In genomic region chr19:38004505-38005223, GRCh38 we compare ENCODE assay signal across 9 cellular contexts.
DNase-seq lines count a peak whose midpoint lies in the region; ATAC-seq and TF ChIP-seq lines count a peak whose summit lies in the region.
"Had no signal": no experiment of that assay in that cellular context is flagged by ENCODE, and none has a peak within 500 bp of the region (broad histone marks: within the 10 kb centered on the region; RNA-seq: fewer than 3 reads in every experiment).

No MANE protein-coding gene starts in this region.

- H3K27ac ChIP-seq in angular gyrus (ENCODE audit: low read depth, low read length) = peak overlapping the region; percentile 86

- ATAC-seq in HG03039 (IDR thresholded peaks at IDR 0.05; ENCODE audit: unreplicated experiment) (peak; percentile 80), left ventricle myocardium superior (peak; percentile 97)
- ATAC-seq: T-cell had no signal

- TF ChIP-seq POLR2A in GM18526 (IDR thresholded peaks at IDR 0.05; ENCODE audit: extremely low read depth, insufficient read length) = peak; percentile 80

- DNase-seq in AG20443 (ENCODE audit: low spot score) (peak; percentile 92), NCI-H2171 treated with DMSO at 0.1 percent for 48 hours (lab: John Stamatoyannopoulos, UW) (peak; percentile 99), left ventricle myocardium superior (peak; percentile 76), pons (ENCODE audit: low spot score) (peak; percentile 100)
- no peak for DNase-seq in activated effector memory CD4-positive, alpha-beta T cell treated with Interleukin-2 at 50 U/mL for 16 hours

- intact Hi-C loops in left ventricle myocardium superior (cut with micrococcal nuclease) = no loop called here
